Comparison of ENCODE assay signal across 22 cellular contexts in genomic region chr5:14849516-14850294, GRCh38. TPM values are rescaled to one million over a fixed set of nuclear protein-coding genes. Genes with fewer than 3 reads are reported as not detected.
A peak's percentile ranks its signal among the peaks of the same experiment; 100 is the strongest.
DNase-seq lines count a peak whose midpoint lies in the region; ATAC-seq and TF ChIP-seq lines count a peak whose summit lies in the region.
"Had no signal": no experiment of that assay in that cellular context is flagged by ENCODE, and none has a peak within 500 bp of the region (broad histone marks: within the 10 kb centered on the region; RNA-seq: fewer than 3 reads in every experiment).

No MANE protein-coding gene starts in this region.

- no peak overlapping the region for H2AFZ ChIP-seq in IMR-90 (replicated peaks; ENCODE audit: low read length, poor library complexity)

- no peaks in the 10 kb centered on the region for H3K9me3 Mint-ChIP-seq in CD4-positive, CD25-positive, alpha-beta regulatory T cell
- H3K9me3 Mint-ChIP-seq in nephron progenitor cell, result no peaks in the 10 kb centered on the region
- H3K9me3 Mint-ChIP-seq: activated naive CD4-positive, alpha-beta T cell treated with anti-CD3 and anti-CD28 coated beads for 36 hours; activated T-cell treated with anti-CD3 and anti-CD28 coated beads, Interleukin-2, amount 50 U/mL, for 24 hours; CD4-positive, alpha-beta T cell had no signal

- TF ChIP-seq RAD21 in IMR-90 (IDR thresholded peaks at IDR 0.05; ENCODE audit: low read length), result no peak

- peaks cover 3% of the 10 kb centered on the region; the same call in 1 of the 2 replicates for H4K20me1 ChIP-seq in IMR-90 (ENCODE audit: insufficient read depth, low read length)

- no peaks in the 10 kb centered on the region for H3K79me2 ChIP-seq in mesendoderm (ENCODE audit: control insufficient read depth, insufficient read depth, low read length)

- no peaks in the 10 kb centered on the region for H3K27me3 Mint-ChIP-seq in CD4-positive, CD25-positive, alpha-beta regulatory T cell
- H3K27me3 Mint-ChIP-seq in nephron progenitor cell (ENCODE audit: low read depth, poor library complexity), result no peaks in the 10 kb centered on the region
- H3K27me3 Mint-ChIP-seq: activated T-cell treated with anti-CD3 and anti-CD28 coated beads, Interleukin-2, amount 50 U/mL, for 24 hours; CD4-positive, alpha-beta T cell had no signal

- CTCF ChIA-PET in IMR-90 (lab: Yijun Ruan, JAX), result interaction anchor here (0.6 kb wide), 1 partner anchor 9 kb away, joined by 3 read pairs; no protein-coding TSS in a partner anchor

- H3K4me1 Mint-ChIP-seq in CD4-positive, CD25-positive, alpha-beta regulatory T cell, result peaks cover 26 to 72% (median 54%) of the 10 kb centered on the region in 4 donors
- H3K4me1 Mint-ChIP-seq in nephron progenitor cell, result peaks cover 36% of the 10 kb centered on the region

- no peak for TF ChIP-seq CTCF in IMR-90 (conservative IDR thresholded peaks at IDR 0.05; ENCODE audit: low read depth, low read length)
- TF ChIP-seq CTCF in astrocyte of the spinal cord (IDR thresholded peaks at IDR 0.05; ENCODE audit: low read depth, low read length), result no peak
- TF ChIP-seq CTCF in nephron progenitor cell (IDR thresholded peaks at IDR 0.05), result no peak
- no peak for TF ChIP-seq CTCF in GM13977 (IDR thresholded peaks at IDR 0.05; ENCODE audit: extremely low read depth, insufficient read depth, missing control alignments)

- no peak overlapping the region for H3K27ac ChIP-seq in CD4-positive, CD25-positive, alpha-beta regulatory T cell (ENCODE audit: insufficient read depth, low read length, poor library complexity, severe bottlenecking)
- H3K27ac ChIP-seq in IMR-90 (ENCODE audit: insufficient read depth, low read length), result no peak overlapping the region
- peak overlapping the region; percentile 60 for H3K27ac ChIP-seq in mesendoderm (ENCODE audit: low read depth, low read length)
- H3K27ac ChIP-seq: coronary artery had no signal

- no peak for DNase-seq in CD4-positive, CD25-positive, alpha-beta regulatory T cell
- DNase-seq in IMR-90 (no peak), astrocyte of the spinal cord (ENCODE audit: low read depth, low spot score) (peak; percentile 51), mesendoderm (peak; percentile 22), nephron progenitor cell (no peak), NCI-H1105 treated with DMSO at 0.1 percent for 48 hours (lab: John Stamatoyannopoulos, UW) (no peak), GDM1 (lab: John Stamatoyannopoulos, UW) (no peak), GM13977 (ENCODE audit: low spot score) (no peak)
- DNase-seq: activated CD8-positive, alpha-beta T cell treated with anti-CD3 and anti-CD28 coated beads, Interleukin-2, amount 10 ng/mL, durations not matched to agents 7 days and 5 days; activated naive CD4-positive, alpha-beta T cell treated with anti-CD3 and anti-CD28 coated beads for 36 hours; activated T-cell treated with anti-CD3 and anti-CD28 coated beads, Interleukin-2, amount 50 U/mL, for 24 hours; CD4-positive, alpha-beta T cell; heart left ventricle; Karpas-422; NCI-H1048; NCI-H2081; NK-92 treated with Interleukin-12 subunit alpha and Interleukin-12 subunit beta, amount 100 ng/mL, for 24 hours; stimulated activated CD4-positive, alpha-beta T cell treated with anti-CD3 and anti-CD28 coated beads, Interleukin-12 subunit alpha, Interleukin-12 subunit beta, amount 100 ng/mL, for 4 hours; substantia nigra had no signal

- no peaks in the 10 kb centered on the region for H3K27me3 ChIP-seq in CD4-positive, CD25-positive, alpha-beta regulatory T cell (ENCODE audit: control insufficient read depth, insufficient read depth, low read length)
- H3K27me3 ChIP-seq in IMR-90 (ENCODE audit: control insufficient read depth, insufficient read depth, low read length) (no peaks in the 10 kb centered on the region), mesendoderm (ENCODE audit: insufficient read depth, low read length, poor library complexity) (no peaks in the 10 kb centered on the region)
- H3K27me3 ChIP-seq: heart left ventricle had no signal

- H3K79me1 ChIP-seq in IMR-90 (ENCODE audit: low read depth in 1 of 2, low read length in 2 of 2) (peaks cover 6 to 10% of the 10 kb centered on the region in 2 experiments; a peak in 3 of 4 replicates), mesendoderm (ENCODE audit: low read length) (no peaks in the 10 kb centered on the region)

- POLR2A ChIA-PET in IMR-90 (lab: Charles Lee; ENCODE audit: unreplicated experiment), result no interaction called here

- H3K9ac ChIP-seq in IMR-90 (ENCODE audit: low read depth, low read length) (no peak overlapping the region), mesendoderm (ENCODE audit: low read length) (no peak overlapping the region)

- H3K36me3 ChIP-seq in CD4-positive, CD25-positive, alpha-beta regulatory T cell (ENCODE audit: control insufficient read depth, insufficient read depth, low read length), result peaks cover 38% of the 10 kb centered on the region
- H3K36me3 ChIP-seq in IMR-90 (ENCODE audit: control insufficient read depth, insufficient read depth, low read length), result no peaks in the 10 kb centered on the region
- no peaks in the 10 kb centered on the region for H3K36me3 ChIP-seq in mesendoderm (ENCODE audit: control insufficient read depth, insufficient read depth, low read length)

- H3K4me2 ChIP-seq in IMR-90 (ENCODE audit: low read depth, low read length) (no peak overlapping the region), mesendoderm (ENCODE audit: low read length) (no peak overlapping the region)

- peaks cover 35% of the 10 kb centered on the region for H3K36me3 Mint-ChIP-seq in CD4-positive, CD25-positive, alpha-beta regulatory T cell
- H3K36me3 Mint-ChIP-seq in nephron progenitor cell (ENCODE audit: low read depth), result no peaks in the 10 kb centered on the region

- H2AK5ac ChIP-seq in IMR-90 (ENCODE audit: low read depth, low read length) (no peak overlapping the region), mesendoderm (ENCODE audit: low read length) (peak overlapping the region; percentile 65)

- no peak overlapping the region for H2BK5ac ChIP-seq in IMR-90 (ENCODE audit: low read depth, low read length, poor library complexity, severe bottlenecking)
- peak overlapping the region; percentile 44 for H2BK5ac ChIP-seq in mesendoderm (ENCODE audit: low read length)

- dilution Hi-C loops in IMR-90 (cut with HindIII; ENCODE audit: low sequenced_read_pairs, unreplicated experiment), result no loop called here

- 92% methylated on average over 8 of the region's 14 CpGs; no CpG with 5 or more reads in 1 of the 2 experiments for WGBS in IMR-90 (ENCODE audit: extremely low coverage in 2 of 2, insufficient read length in 1 of 2), 2 experiments
- WGBS in mesendoderm (ENCODE audit: extremely low coverage, insufficient coverage, low lambda C conversion rate), result no CpG with 5 or more reads among the region's 14 CpGs

- H4K91ac ChIP-seq in IMR-90 (ENCODE audit: insufficient read depth, low read depth, low read length), result no peak overlapping the region

- no peak overlapping the region for H3K4me3 ChIP-seq in CD4-positive, CD25-positive, alpha-beta regulatory T cell (ENCODE audit: low read depth, low read length)
- H3K4me3 ChIP-seq in IMR-90 (ENCODE audit: insufficient read depth, low read depth, low read length) (no peak overlapping the region), astrocyte of the spinal cord (ENCODE audit: low read depth, low read length) (no peak overlapping the region), mesendoderm (ENCODE audit: low read length) (no peak overlapping the region)
- H3K4me3 ChIP-seq: coronary artery, heart left ventricle had no signal

- H3K56ac ChIP-seq in IMR-90 (ENCODE audit: extremely low read depth, insufficient read depth, low read length), result no peak overlapping the region
- H3K56ac ChIP-seq in mesendoderm (ENCODE audit: low read length), result peak overlapping the region; percentile 34

- H3K18ac ChIP-seq in IMR-90 (ENCODE audit: low read depth, low read length) (no peak overlapping the region), mesendoderm (ENCODE audit: low read length) (no peak overlapping the region)

- H3K4ac ChIP-seq in IMR-90 (ENCODE audit: low read depth, low read length), result no peak overlapping the region
- no peak overlapping the region for H3K4ac ChIP-seq in mesendoderm (ENCODE audit: low read depth, low read length)

- H3K23ac ChIP-seq in IMR-90 (ENCODE audit: low read depth, low read length) (no peak overlapping the region; the same call in 1 of the 2 replicates), mesendoderm (ENCODE audit: low read length) (peak overlapping the region; percentile 89)

- peaks cover 2% of the 10 kb centered on the region for H3K4me1 ChIP-seq in CD4-positive, CD25-positive, alpha-beta regulatory T cell (ENCODE audit: control insufficient read depth, insufficient read depth, low read length, poor library complexity, severe bottlenecking)
- H3K4me1 ChIP-seq in IMR-90 (ENCODE audit: control insufficient read depth, insufficient read depth, low read length), result no peaks in the 10 kb centered on the region
- peaks cover 16% of the 10 kb centered on the region for H3K4me1 ChIP-seq in mesendoderm (ENCODE audit: control insufficient read depth, low read depth, low read length)

- intact Hi-C loops in IMR-90 (cut with micrococcal nuclease), result no loop called here

- H2BK120ac ChIP-seq in IMR-90 (ENCODE audit: low read depth, low read length) (no peak overlapping the region), mesendoderm (ENCODE audit: low read depth, low read length) (no peak overlapping the region)

- no peak for TF ChIP-seq POLR2A in IMR-90 (IDR thresholded peaks at IDR 0.05; ENCODE audit: low read depth, low read length)

- H3K27ac Mint-ChIP-seq in CD4-positive, CD25-positive, alpha-beta regulatory T cell, result peak overlapping the region in 2 of 3 donors; percentile 31 to 42
- H3K27ac Mint-ChIP-seq in nephron progenitor cell, result no peak overlapping the region
- H3K27ac Mint-ChIP-seq: activated CD8-positive, alpha-beta T cell treated with anti-CD3 and anti-CD28 coated beads, Interleukin-2, amount 10 ng/mL, durations not matched to agents 7 days and 5 days; activated naive CD4-positive, alpha-beta T cell treated with anti-CD3 and anti-CD28 coated beads for 36 hours; activated T-cell treated with anti-CD3 and anti-CD28 coated beads, Interleukin-2, amount 50 U/mL, for 24 hours; CD4-positive, alpha-beta T cell had no signal

- H2BK15ac ChIP-seq in IMR-90 (ENCODE audit: low read depth, low read length), result no peak overlapping the region
- no peak overlapping the region for H2BK15ac ChIP-seq in mesendoderm (replicated peaks; ENCODE audit: low read depth)

- no peak overlapping the region for H2BK20ac ChIP-seq in IMR-90 (ENCODE audit: low read depth, low read length)

- BruUV-seq in IMR-90 (replicated peaks; lab: Mats Ljungman, UMichigan), result no TSS peak

- peaks cover 10% of the 10 kb centered on the region; the same call in 1 of the 2 replicates for H3K9me1 ChIP-seq in IMR-90 (ENCODE audit: insufficient read depth, low read length)

- in situ Hi-C loops in IMR-90 (cut with MboI; ENCODE audit: low sequenced_read_pairs), result no loop called here
- in situ Hi-C loops in astrocyte of the spinal cord (cut with HindIII; ENCODE audit: low sequenced_read_pairs), result no loop called here
- in situ Hi-C loops in GM13977 (cut with MboI; ENCODE audit: low pct_unique_long_range_greater_than_20kb, low sequenced_read_pairs, unreplicated experiment), result no loop called here

- peak overlapping the region; percentile 3 for H2AK9ac ChIP-seq in IMR-90 (replicated peaks; ENCODE audit: low read depth, low read length, poor library complexity)

- H3K4me3 Mint-ChIP-seq in CD4-positive, CD25-positive, alpha-beta regulatory T cell, result no peak overlapping the region
- H3K4me3 Mint-ChIP-seq in nephron progenitor cell, result no peak overlapping the region
- H3K4me3 Mint-ChIP-seq: activated CD8-positive, alpha-beta T cell treated with anti-CD3 and anti-CD28 coated beads, Interleukin-2, amount 10 ng/mL, durations not matched to agents 7 days and 5 days; activated naive CD4-positive, alpha-beta T cell treated with anti-CD3 and anti-CD28 coated beads for 36 hours; activated T-cell treated with anti-CD3 and anti-CD28 coated beads, Interleukin-2, amount 50 U/mL, for 24 hours; CD4-positive, alpha-beta T cell had no signal

- no peaks in the 10 kb centered on the region for H3K9me3 ChIP-seq in CD4-positive, CD25-positive, alpha-beta regulatory T cell (ENCODE audit: control insufficient read depth in 2 of 2, low read length in 2 of 2)
- H3K9me3 ChIP-seq in IMR-90 (ENCODE audit: control insufficient read depth, insufficient read depth, low read length), result no peaks in the 10 kb centered on the region
- H3K9me3 ChIP-seq: heart left ventricle had no signal

- H4K5ac ChIP-seq in IMR-90 (ENCODE audit: low read depth, low read length), result no peak overlapping the region
- no peak overlapping the region for H4K5ac ChIP-seq in mesendoderm (ENCODE audit: low read length)

- no peak overlapping the region for H4K8ac ChIP-seq in IMR-90 (ENCODE audit: low read depth in 2 of 2, low read length in 2 of 2)
- no peak overlapping the region for H4K8ac ChIP-seq in mesendoderm (ENCODE audit: low read depth, low read length)

- ATAC-seq in CD4-positive, CD25-positive, alpha-beta regulatory T cell (ENCODE audit: low read depth in 2 of 2), result no peak
- ATAC-seq in IMR-90 (ENCODE audit: low read depth), result no peak
- ATAC-seq: activated CD4-positive, CD25-positive, alpha-beta regulatory T cell treated with anti-CD3 and anti-CD28 coated beads, Interleukin-2, amount 50 U/mL, for 24 hours; activated CD8-positive, alpha-beta T cell treated with anti-CD3 and anti-CD28 coated beads, Interleukin-2, amount 10 ng/mL, durations not matched to agents 7 days and 5 days; HCT116 had no signal

- no peak overlapping the region for H3K14ac ChIP-seq in IMR-90 (replicated peaks; ENCODE audit: low read depth, low read length)

RNA-seq across cellular contexts. Expression of gene ANKH, which starts 21.9 kb away (rescaled TPM):
- total RNA-seq in CD4-positive, CD25-positive, alpha-beta regulatory T cell, result 177 TPM
- 10 to 100 TPM; 56.6 to 63.5 (median 63.0) TPM for polyA plus RNA-seq in CD4-positive, CD25-positive, alpha-beta regulatory T cell
- 5.2 and 5.6 TPM in 2 replicates for total RNA-seq in IMR-90 (2012; rRNA removed)
- polyA plus RNA-seq in IMR-90 (2012; rRNA removed), result 15.4 and 17.2 TPM in 2 replicates
- 11.0 and 13.8 TPM in 2 replicates for polyA plus RNA-seq in IMR-90 (2012; cell fraction: cytosol; rRNA removed)
- polyA plus RNA-seq in IMR-90 (2012; cell fraction: nucleus; rRNA removed; ENCODE audit: low replicate concordance), result 8.9 TPM in 2 replicates
- 3.2 TPM for polyA plus RNA-seq in mesendoderm (2013, experiment 1 of 2)
- polyA plus RNA-seq in mesendoderm (2013, experiment 2 of 2), result 3.1 TPM

Comparison
In these comparisons a context has a peak if more than half of its experiments do, and no peak if none do; other contexts are left out.
1. DNase-seq: peak in astrocyte of the spinal cord (single experiment) and mesendoderm (single experiment); none in CD4-positive, CD25-positive, alpha-beta regulatory T cell (0 of 3), IMR-90 (single experiment), nephron progenitor cell (single experiment), NCI-H1105 treated with DMSO at 0.1 percent for 48 hours (single experiment), GDM1 (single experiment) and GM13977 (single experiment).
2. RNA of gene ANKH, which starts 21.9 kb away (total RNA-seq): 177 TPM in CD4-positive, CD25-positive, alpha-beta regulatory T cell (single experiment); 5.2 to 5.6 TPM in IMR-90; every median in the first group is over 10 times any median in the second.